Comparison of ENCODE assay signal across 14 cellular contexts in genomic region chr18:8423051-8423558, GRCh38.
DNase-seq lines count a peak whose midpoint lies in the region; ATAC-seq and TF ChIP-seq lines count a peak whose summit lies in the region.
"Had no signal": no experiment of that assay in that cellular context is flagged by ENCODE, and none has a peak within 500 bp of the region (broad histone marks: within the 10 kb centered on the region; RNA-seq: fewer than 3 reads in every experiment).

No MANE protein-coding gene starts in this region.

- TF ChIP-seq CTCF in mesothelial cell of epicardium (IDR thresholded peaks at IDR 0.05; ENCODE audit: unreplicated experiment) = no peak

- DNase-seq in AG20443 (ENCODE audit: low spot score) (peak; percentile 77), M059J (ENCODE audit: low read depth) (peak; percentile 74), dermis microvascular lymphatic vessel endothelial cell (ENCODE audit: low read depth in 2 of 2) (peak; percentile 1 to 70), mesothelial cell of epicardium (ENCODE audit: low spot score in 2 of 2, unreplicated experiment in 2 of 2) (no peak), NCI-H510A treated with DMSO at 0.1 percent for 48 hours (lab: John Stamatoyannopoulos, UW) (no peak)
- DNase-seq: activated naive CD4-positive, alpha-beta T cell treated with Interleukin-2 at 50 U/mL for 16 hours; CD4-positive, alpha-beta T cell; dorsolateral prefrontal cortex; NCI-H524; stimulated activated CD4-positive, alpha-beta T cell treated with anti-CD3 and anti-CD28 coated beads, Interleukin-4, amount 100 ng/mL, for 24 hours; stomach had no signal

- peak overlapping the region; percentile 66 for H3K27ac Mint-ChIP-seq in mesothelial cell of epicardium
- H3K27ac Mint-ChIP-seq: CD4-positive, alpha-beta T cell had no signal

- no peak for ATAC-seq in esophagus mucosa
- ATAC-seq in GM21723 (IDR thresholded peaks at IDR 0.05; ENCODE audit: unreplicated experiment) = no peak
- ATAC-seq in GM21825 (IDR thresholded peaks at IDR 0.05; ENCODE audit: unreplicated experiment) = no peak

- no peaks in the 10 kb centered on the region for H3K36me3 Mint-ChIP-seq in mesothelial cell of epicardium

- no peaks in the 10 kb centered on the region for H3K9me3 Mint-ChIP-seq in mesothelial cell of epicardium
- H3K9me3 Mint-ChIP-seq: CD4-positive, alpha-beta T cell had no signal

- no peak overlapping the region for H3K4me3 Mint-ChIP-seq in mesothelial cell of epicardium
- H3K4me3 Mint-ChIP-seq: CD4-positive, alpha-beta T cell had no signal

- H3K27me3 Mint-ChIP-seq in mesothelial cell of epicardium (ENCODE audit: low read depth) = no peaks in the 10 kb centered on the region
- H3K27me3 Mint-ChIP-seq: CD4-positive, alpha-beta T cell had no signal

- H3K4me1 Mint-ChIP-seq in mesothelial cell of epicardium = peaks cover 7% of the 10 kb centered on the region

Comparison
In these comparisons a context has a peak if more than half of its experiments do, and no peak if none do; other contexts are left out.
1. DNase-seq: peak in AG20443 (single experiment), M059J (single experiment) and dermis microvascular lymphatic vessel endothelial cell (2 of 2); none in mesothelial cell of epicardium (0 of 2) and NCI-H510A treated with DMSO at 0.1 percent for 48 hours (single experiment).